ENCODE assay signal across 2 cellular contexts in the genomic region with DNA sequence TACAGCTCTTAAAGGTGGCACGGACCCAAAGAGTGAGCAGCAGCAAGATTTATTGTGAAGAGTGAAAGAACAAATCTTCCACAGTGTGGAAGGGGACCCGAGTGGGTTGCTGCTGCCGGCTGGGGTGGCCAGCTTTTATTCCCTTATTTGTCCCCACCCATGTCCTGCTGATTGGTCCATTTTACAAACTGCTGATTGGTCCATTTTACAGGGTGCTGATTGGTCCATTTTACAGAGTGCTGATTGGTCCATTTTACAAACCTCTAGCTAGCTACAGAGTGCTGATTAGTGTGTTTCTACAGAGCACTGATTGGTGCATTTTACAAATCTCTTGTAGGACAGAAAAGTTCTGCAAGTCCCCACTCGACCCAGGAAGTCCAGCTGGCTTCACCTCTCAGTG. TPM values are rescaled to one million over a fixed set of nuclear protein-coding genes. Genes with fewer than 3 reads are reported as not detected.
"Had no signal": no experiment of that assay in that cellular context is flagged by ENCODE, and none has a peak within 500 bp of the region (broad histone marks: within the 10 kb centered on the region; RNA-seq: fewer than 3 reads in every experiment).

No MANE protein-coding gene starts in this region.

RNA-seq across cellular contexts. Expression of a gene that starts 39.6 kb away (rescaled TPM):
- total RNA-seq: G401, GM12878 had no signal
- polyA plus RNA-seq: GM12878 had no signal
